Comparison of ENCODE assay signal across 24 cellular contexts in the genomic region with DNA sequence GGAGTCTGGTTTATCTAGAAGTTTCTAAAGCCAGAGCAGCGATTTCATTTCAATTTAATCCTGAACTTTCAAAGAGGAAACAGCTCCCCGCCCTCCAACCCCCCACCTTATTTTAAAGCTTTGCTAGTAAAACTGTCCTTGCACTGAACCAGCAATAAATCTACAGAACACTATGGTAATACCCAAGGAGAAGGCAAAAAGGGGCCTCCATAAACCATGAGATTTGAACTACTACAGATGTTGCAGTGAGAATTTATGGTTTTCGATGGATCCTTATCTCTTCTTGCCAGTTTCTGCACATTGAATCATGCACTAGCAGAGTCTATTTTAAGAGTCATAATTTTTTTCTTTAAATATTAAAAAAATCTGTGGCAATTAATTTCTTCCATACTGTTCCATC.
"Had no signal": no experiment of that assay in that cellular context is flagged by ENCODE, and none has a peak within 500 bp of the region (broad histone marks: within the 10 kb centered on the region; RNA-seq: fewer than 3 reads in every experiment).

No MANE protein-coding gene starts in this region.

- ATAC-seq: foreskin keratinocyte; gastroesophageal sphincter; heart left ventricle; left colon; left ventricle myocardium superior; lower lobe of right lung; natural killer cell; sciatic nerve; stimulated activated memory B cell treated with anti-CD40 and anti-IgM and Interleukin-4, amounts not matched to agents 10 μg/mL and 1 μg/mL and 100 μg/mL, for 72 hours; stimulated activated naive CD8-positive, alpha-beta T cell treated with anti-CD3 and anti-CD28 coated beads, Interleukin-15, Interleukin-2, amounts not matched to agents 100 U/mL and 50 U/mL, for 24 hours had no signal

- H3K9me3 ChIP-seq: colonic mucosa, esophagus muscularis mucosa, gastroesophageal sphincter, heart left ventricle, lower lobe of right lung, spleen, testis, tibial artery had no signal

- H3K27me3 ChIP-seq: colonic mucosa, esophagus muscularis mucosa, gastroesophageal sphincter, spleen, testis, tibial artery had no signal

- H3K9ac ChIP-seq: neural progenitor cell, parathyroid adenoma had no signal

- H3K4me1 ChIP-seq: colonic mucosa, esophagus muscularis mucosa, foreskin keratinocyte, gastroesophageal sphincter, heart left ventricle, lower lobe of right lung, neural progenitor cell, parathyroid adenoma, spleen, testis, tibial artery had no signal

- H3K36me3 ChIP-seq: colonic mucosa, esophagus muscularis mucosa, gastroesophageal sphincter, heart left ventricle, lower lobe of right lung, neural progenitor cell, spleen, tibial artery had no signal

- H3K27ac ChIP-seq: colonic mucosa, esophagus muscularis mucosa, foreskin keratinocyte, gastroesophageal sphincter, heart left ventricle, lower lobe of right lung, neural progenitor cell, parathyroid adenoma, spleen, testis, tibial artery had no signal

- DNase-seq: colonic mucosa; effector memory CD4-positive, alpha-beta T cell; foreskin keratinocyte; heart left ventricle; hippocampal formation; immature natural killer cell; islet precursor cell; kidney glomerular epithelial cell; left colon; left ventricle myocardium superior; lower lobe of right lung; natural killer cell; spleen; stimulated activated CD4-positive, alpha-beta T cell treated with anti-CD3 and anti-CD28 coated beads, Interleukin-4, amount 100 ng/mL, for 4 hours; stimulated activated naive CD8-positive, alpha-beta T cell treated with anti-CD3 and anti-CD28 coated beads, Interleukin-15, Interleukin-2, amounts not matched to agents 100 U/mL and 50 U/mL, for 24 hours; substantia nigra; testis; tibial artery had no signal

- H3K4me3 ChIP-seq: colonic mucosa, esophagus muscularis mucosa, gastroesophageal sphincter, heart left ventricle, lower lobe of right lung, neural progenitor cell, spleen, testis, tibial artery had no signal
